ENCODE assay signal across 9 cellular contexts in the genomic region with DNA sequence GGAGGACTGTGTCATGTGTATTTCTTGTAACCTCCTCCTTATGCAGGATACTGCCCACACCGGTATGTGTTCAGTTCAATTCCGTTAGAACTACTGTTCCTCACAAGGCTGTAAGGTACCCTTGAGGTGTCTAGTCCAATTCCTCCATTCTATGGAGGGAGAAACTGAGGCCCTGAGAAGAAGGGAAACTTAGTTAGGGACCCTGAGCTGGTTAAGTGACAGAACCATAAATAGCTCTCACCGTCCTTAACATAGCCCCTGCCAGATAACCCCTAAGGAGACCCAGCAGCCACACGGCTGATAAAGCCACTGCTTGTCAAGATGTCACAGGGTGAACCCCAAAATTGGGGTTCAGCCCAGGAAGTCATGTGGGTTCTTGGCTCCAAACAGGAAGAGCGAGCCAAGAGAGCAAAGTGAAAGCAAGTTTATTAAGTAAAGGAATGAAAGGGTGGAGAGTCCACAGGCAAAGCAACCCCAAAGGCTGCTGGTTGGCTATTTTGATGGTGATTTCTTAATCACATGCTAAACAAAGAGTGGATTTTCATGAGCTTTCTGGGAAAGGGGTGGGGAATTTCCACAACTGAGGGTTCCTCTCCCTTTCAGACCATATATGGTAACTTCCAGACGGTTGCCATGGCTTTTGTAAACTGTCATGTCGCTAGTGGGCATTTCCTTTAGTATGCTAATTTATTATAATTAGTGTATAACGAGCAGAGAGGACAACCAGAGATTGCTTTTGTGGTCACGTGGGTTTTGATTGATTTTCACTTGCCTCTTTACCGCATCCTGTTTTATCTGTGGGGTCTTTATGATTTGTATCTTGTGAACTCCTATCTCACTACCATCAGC.
DNase-seq lines count a peak whose midpoint lies in the region; ATAC-seq and TF ChIP-seq lines count a peak whose summit lies in the region.
"Had no signal": no experiment of that assay in that cellular context is flagged by ENCODE, and none has a peak within 500 bp of the region (broad histone marks: within the 10 kb centered on the region; RNA-seq: fewer than 3 reads in every experiment).

No MANE protein-coding gene starts in this region.

- no peaks in the 10 kb centered on the region for H3K27me3 ChIP-seq in colonic mucosa
- no peaks in the 10 kb centered on the region for H3K27me3 ChIP-seq in right lobe of liver

- WGBS in right lobe of liver (ENCODE audit: insufficient coverage, low coverage, low lambda C conversion rate, missing lambda C conversion rate), result 6% methylated on average over 10 of the region's 10 CpGs

- TF ChIP-seq POLR2A in right lobe of liver (IDR thresholded peaks at IDR 0.05), result peak; percentile 54

- ATAC-seq in HG03097 (IDR thresholded peaks at IDR 0.05; ENCODE audit: low FRiP score, unreplicated experiment), result peak; percentile 63
- peak; percentile 86 to 94 (median 90) for ATAC-seq in right lobe of liver

- intact Hi-C loops in colonic mucosa (cut with DNase I) (no loop called here), right lobe of liver (cut with DNase I) (no loop called here)

- no peak for TF ChIP-seq CTCF in WI38 (IDR thresholded peaks at IDR 0.05; ENCODE audit: low read depth, low read length)
- TF ChIP-seq CTCF in colonic mucosa (IDR thresholded peaks at IDR 0.05), result no peak
- no peak for TF ChIP-seq CTCF in right lobe of liver (IDR thresholded peaks at IDR 0.05)

- H3K9ac ChIP-seq in colonic mucosa (ENCODE audit: low read depth in 2 of 2, low read length in 2 of 2), result peak overlapping the region; percentile 32 to 39

- H3K9me3 ChIP-seq in colonic mucosa (no peaks in the 10 kb centered on the region), right lobe of liver (no peaks in the 10 kb centered on the region)

- H3K27ac ChIP-seq in colonic mucosa (peak overlapping the region; percentile 58), right lobe of liver (peak overlapping the region; percentile 68 to 92 (median 85))
- H3K27ac ChIP-seq: C4-2B had no signal

- no peaks in the 10 kb centered on the region for H3K36me3 ChIP-seq in colonic mucosa
- H3K36me3 ChIP-seq in right lobe of liver, result no peaks in the 10 kb centered on the region

- H3K4me1 ChIP-seq in colonic mucosa, result no peaks in the 10 kb centered on the region
- H3K4me1 ChIP-seq in right lobe of liver, result peaks cover 0 to 16% (median 0%) of the 10 kb centered on the region in 4 donors

- H3K4me3 ChIP-seq in WI38 (ENCODE audit: low read depth, low read length) (peak overlapping the region; percentile 60), colonic mucosa (peak overlapping the region; percentile 10), right lobe of liver (peak overlapping the region; percentile 26 to 41 (median 40))

- peak; percentile 10 for DNase-seq in NCI-H2029 (lab: John Stamatoyannopoulos, UW)
- DNase-seq in NCI-H2029 treated with DMSO at 0.1 percent for 48 hours (lab: John Stamatoyannopoulos, UW), result no peak
- no peak for DNase-seq in colonic mucosa
- peak in 2 of 3 donors; percentile 27 to 66 for DNase-seq in right lobe of liver
- peak; percentile 20 for DNase-seq in stimulated activated CD8-positive, alpha-beta memory T cell treated with anti-CD3 and anti-CD28 coated beads, Interleukin-12 subunit alpha, Interleukin-12 subunit beta, amount 100 ng/mL, for 1 hour (ENCODE audit: low read depth)
- no peak for DNase-seq in NCI-H1048 (lab: John Stamatoyannopoulos, UW)

Comparison
In these comparisons a context has a peak if more than half of its experiments do, and no peak if none do; other contexts are left out.
1. DNase-seq: peak in NCI-H2029 (single experiment), right lobe of liver (2 of 3) and stimulated activated CD8-positive, alpha-beta memory T cell treated with anti-CD3 and anti-CD28 coated beads, Interleukin-12 subunit alpha, Interleukin-12 subunit beta, amount 100 ng/mL, for 1 hour (single experiment); none in NCI-H2029 treated with DMSO at 0.1 percent for 48 hours (single experiment), colonic mucosa (single experiment) and NCI-H1048 (single experiment).
2. H3K4me3 ChIP-seq: peak in every context shown above with its lines; median percentile 60 in WI38; 40 in right lobe of liver; 10 in colonic mucosa.